ENCODE assay signal across 34 cellular contexts in the genomic region with DNA sequence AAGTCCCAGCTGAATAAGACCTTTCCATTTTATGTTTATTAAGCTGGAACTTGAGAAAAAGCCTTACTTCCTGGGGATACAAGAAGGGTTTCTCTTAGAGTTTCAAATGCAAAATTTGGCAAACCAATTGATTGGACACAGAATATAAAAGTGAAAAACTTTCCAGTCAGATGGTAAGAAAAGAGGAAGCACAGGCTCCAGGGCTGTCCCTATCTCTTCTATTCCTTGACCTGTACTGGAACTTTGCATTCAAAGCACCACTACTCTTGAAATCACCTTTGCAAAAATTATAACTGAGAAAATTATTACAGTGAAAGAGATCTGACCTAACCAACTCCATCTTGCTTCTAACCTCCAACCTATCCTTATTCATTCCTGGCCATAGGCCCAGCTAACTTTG. TPM values are rescaled to one million over a fixed set of nuclear protein-coding genes. Genes with fewer than 3 reads are reported as not detected.
"Had no signal": no experiment of that assay in that cellular context is flagged by ENCODE, and none has a peak within 500 bp of the region (broad histone marks: within the 10 kb centered on the region; RNA-seq: fewer than 3 reads in every experiment).

No MANE protein-coding gene starts in this region.

- H3K27me3 ChIP-seq: cardiac muscle cell, colonic mucosa had no signal

- H3K4me1 ChIP-seq: colonic mucosa had no signal

- H3K9me3 Mint-ChIP-seq: activated B cell treated with CpG ODN at 0.5 μM for 24 hours; activated CD4-positive, alpha-beta memory T cell treated with anti-CD3 and anti-CD28 coated beads for 36 hours; activated naive CD8-positive, alpha-beta T cell treated with anti-CD3 and anti-CD28 coated beads for 36 hours; activated T-cell treated with anti-CD3 and anti-CD28 coated beads, Interleukin-2, amount 50 U/mL, for 72 hours; activated T-helper 17 cell treated with anti-CD3 and anti-CD28 coated beads, Interleukin-2, amount 50 U/mL, for 72 hours; central memory CD8-positive, alpha-beta T cell had no signal

- H3K4me1 Mint-ChIP-seq: activated B cell treated with CpG ODN at 0.5 μM for 24 hours; activated naive CD8-positive, alpha-beta T cell treated with anti-CD3 and anti-CD28 coated beads for 36 hours; activated T-helper 17 cell treated with anti-CD3 and anti-CD28 coated beads, Interleukin-2, amount 50 U/mL, for 72 hours; central memory CD8-positive, alpha-beta T cell had no signal

- ATAC-seq: activated T-helper 17 cell treated with anti-CD3 and anti-CD28 coated beads, Interleukin-2, amount 50 U/mL, for 72 hours had no signal

- DNase-seq: activated B cell treated with CpG ODN at 0.5 μM for 24 hours; activated CD4-positive, alpha-beta memory T cell treated with anti-CD3 and anti-CD28 coated beads for 36 hours; activated CD4-positive, alpha-beta T cell treated with anti-CD3 and anti-CD28 coated beads for 4 hours; activated CD4-positive, alpha-beta T cell treated with anti-CD3 and anti-CD28 coated beads, Interleukin-2, amount 50 U/mL, for 1 hour; activated CD4-positive, CD25-positive, alpha-beta regulatory T cell treated with anti-CD3 and anti-CD28 coated beads, Interleukin-2, amount 50 U/mL, for 72 hours; activated effector memory CD4-positive, alpha-beta T cell treated with anti-CD3 and anti-CD28 coated beads, Interleukin-2, amount 50 U/mL, for 16 hours; activated naive CD4-positive, alpha-beta T cell; activated naive CD4-positive, alpha-beta T cell treated with anti-CD3 and anti-CD28 coated beads, Interleukin-2, amount 50 U/mL, for 16 hours; activated naive CD8-positive, alpha-beta T cell treated with anti-CD3 and anti-CD28 coated beads for 36 hours; activated T-cell treated with anti-CD3 and anti-CD28 coated beads, Interleukin-2, amount 50 U/mL, for 1 hour; activated T-cell treated with anti-CD3 and anti-CD28 coated beads, Interleukin-2, amount 50 U/mL, for 72 hours; amniotic stem cell; aorta; brain microvascular endothelial cell; colonic mucosa; Karpas-422; MM.1S; MV-4-11; NCI-H1092; NCI-H1436 treated with DMSO at 0.1 percent for 48 hours; NCI-H1694 treated with DMSO at 0.1 percent for 48 hours; NCI-H2029; NCI-H345; NCI-H510A; NCI-H526; NCI-H748 treated with DMSO at 0.1 percent for 48 hours; Right ventricle myocardium superior; T1000 had no signal

- H3K4me3 ChIP-seq: cardiac muscle cell, colonic mucosa had no signal

- H3K36me3 ChIP-seq: brain microvascular endothelial cell, cardiac muscle cell, colonic mucosa had no signal

- H3K27ac Mint-ChIP-seq: activated B cell treated with CpG ODN at 0.5 μM for 24 hours; activated CD4-positive, alpha-beta memory T cell treated with anti-CD3 and anti-CD28 coated beads for 36 hours; activated naive CD8-positive, alpha-beta T cell treated with anti-CD3 and anti-CD28 coated beads for 36 hours; activated T-cell treated with anti-CD3 and anti-CD28 coated beads, Interleukin-2, amount 50 U/mL, for 72 hours; activated T-helper 17 cell treated with anti-CD3 and anti-CD28 coated beads, Interleukin-2, amount 50 U/mL, for 72 hours had no signal

- H3K4me3 Mint-ChIP-seq: activated B cell treated with CpG ODN at 0.5 μM for 24 hours; activated CD4-positive, alpha-beta memory T cell treated with anti-CD3 and anti-CD28 coated beads for 36 hours; activated naive CD8-positive, alpha-beta T cell treated with anti-CD3 and anti-CD28 coated beads for 36 hours; activated T-cell treated with anti-CD3 and anti-CD28 coated beads, Interleukin-2, amount 50 U/mL, for 72 hours; activated T-helper 17 cell treated with anti-CD3 and anti-CD28 coated beads, Interleukin-2, amount 50 U/mL, for 72 hours; central memory CD8-positive, alpha-beta T cell had no signal

- H3K36me3 Mint-ChIP-seq: activated CD4-positive, alpha-beta memory T cell treated with anti-CD3 and anti-CD28 coated beads for 36 hours; activated naive CD8-positive, alpha-beta T cell treated with anti-CD3 and anti-CD28 coated beads for 36 hours had no signal

- H3K27ac ChIP-seq: brain microvascular endothelial cell, cardiac muscle cell, colonic mucosa had no signal

RNA-seq across cellular contexts. Expression of a gene that starts 11.7 kb away (rescaled TPM):
- total RNA-seq: activated B cell treated with CpG ODN at 0.5 μM for 24 hours; activated CD4-positive, alpha-beta memory T cell treated with anti-CD3 and anti-CD28 coated beads for 36 hours; OCI-LY7; T-helper 1 cell treated with Interleukin-12 subunit alpha and Interleukin-12 subunit beta and Interleukin-4 antibody, amounts not matched to agents 30 ng/mL and 1 ng/mL, for 36 hours; T-helper 2 cell treated with Interferon-gamma antibody and Interleukin-4, amounts not matched to agents 100 ng/mL and 5 ng/mL, for 36 hours had no signal
